In the genomic region with DNA sequence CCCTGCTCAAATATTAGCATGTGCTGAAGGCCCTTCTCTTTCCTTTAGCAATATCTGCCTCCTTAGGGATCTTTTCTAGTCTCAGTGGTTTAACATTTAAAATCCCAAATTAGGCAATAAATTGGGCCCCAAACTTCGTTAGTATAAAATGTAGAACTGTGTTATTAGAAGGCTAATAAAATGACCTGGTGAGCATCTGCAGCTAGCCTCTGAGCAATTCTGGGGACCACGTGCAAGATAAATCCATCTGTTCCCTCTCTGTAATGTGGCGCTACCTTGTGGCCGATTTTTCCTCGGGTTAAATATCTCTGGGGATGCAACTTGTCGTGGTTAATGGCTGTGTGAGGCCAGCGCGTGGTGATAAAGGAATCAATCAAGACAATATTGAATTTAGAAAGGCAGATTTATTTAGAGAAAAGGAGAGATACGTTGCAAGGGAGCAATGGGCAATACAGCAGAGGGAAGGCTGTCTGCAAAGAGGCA, we compare ENCODE assay signal across 11 cellular contexts. TPM values are rescaled to one million over a fixed set of nuclear protein-coding genes. Genes with fewer than 3 reads are reported as not detected.
DNase-seq lines count a peak whose midpoint lies in the region; ATAC-seq and TF ChIP-seq lines count a peak whose summit lies in the region.
"Had no signal": no experiment of that assay in that cellular context is flagged by ENCODE, and none has a peak within 500 bp of the region (broad histone marks: within the 10 kb centered on the region; RNA-seq: fewer than 3 reads in every experiment).

No MANE protein-coding gene starts in this region.

- TF ChIP-seq EP300 in esophagus muscularis mucosa (IDR thresholded peaks at IDR 0.05): no peak

- H4K20me1 ChIP-seq in PC-3 (ENCODE audit: low read length): no peaks in the 10 kb centered on the region
- H4K20me1 ChIP-seq: BLaER1 had no signal

- POLR2A ChIA-PET in PC-3 (lab: Charles Lee; ENCODE audit: unreplicated experiment): no interaction called here

- intact Hi-C loops in natural killer cell (cut with micrococcal nuclease): no loop called here
- intact Hi-C loops in PC-3 (cut with micrococcal nuclease): loop anchor here (2.0 kb wide), 2 partner anchors 110 to 210 kb away; no protein-coding TSS in a partner anchor
- intact Hi-C loops in esophagus muscularis mucosa (cut with DNase I): loop anchor here (5.0 to 10.0 kb wide), 2 partner anchors 207 to 354 kb away; no protein-coding TSS in a partner anchor
- intact Hi-C loops in heart right ventricle (cut with DNase I): loop anchor here in 9 of 10 donors (5.0 to 10.0 kb wide), 3 partner anchors 207 to 354 kb away; no protein-coding TSS in a partner anchor

- H3K36me3 ChIP-seq in PC-3 (ENCODE audit: low read depth, low read length): no peaks in the 10 kb centered on the region
- H3K36me3 ChIP-seq in esophagus muscularis mucosa: no peaks in the 10 kb centered on the region
- H3K36me3 ChIP-seq in heart right ventricle: no peaks in the 10 kb centered on the region
- H3K36me3 ChIP-seq: BLaER1, neutrophil had no signal

- no peak for DNase-seq in natural killer cell
- no peak for DNase-seq in natural killer cell treated with Interleukin-12 subunit alpha and Interleukin-12 subunit beta and Interleukin-15 and Interleukin-18, amount 100 ng/mL, for 72 hours (ENCODE audit: low spot score)
- peak; percentile 39 for DNase-seq in PC-3
- peak; percentile 57 for DNase-seq in esophagus muscularis mucosa (ENCODE audit: extremely low spot score)
- no peak for DNase-seq in heart right ventricle

- H3K79me2 ChIP-seq in PC-3 (ENCODE audit: low read length): no peaks in the 10 kb centered on the region

- H3K9ac ChIP-seq in PC-3 (ENCODE audit: low read length): no peak overlapping the region
- H3K9ac ChIP-seq: BLaER1 had no signal

- TF ChIP-seq CTCF in natural killer cell (IDR thresholded peaks at IDR 0.05) (peak; percentile 35), PC-3 (conservative IDR thresholded peaks at IDR 0.05; ENCODE audit: low read depth, low read length) (peak; percentile 44; the same call in 1 of the 2 replicates), esophagus muscularis mucosa (IDR thresholded peaks at IDR 0.05) (peak in 1 of 3 experiments; percentile 6), heart right ventricle (IDR thresholded peaks at IDR 0.05) (peak in 2 of 9 donors; percentile 18 to 26)

- H3K27me3 ChIP-seq in PC-3 (ENCODE audit: low read length) (no peaks in the 10 kb centered on the region), esophagus muscularis mucosa (peaks cover 0 to 6% (median 0%) of the 10 kb centered on the region in 4 donors), heart right ventricle (peaks cover 0 to 25% (median 13%) of the 10 kb centered on the region in 7 donors)
- H3K27me3 ChIP-seq: BLaER1, neutrophil had no signal

- H3K27ac ChIP-seq in PC-3 (ENCODE audit: low read length) (peak overlapping the region; percentile 59; the same call in 1 of the 2 replicates), esophagus muscularis mucosa (replicated peaks in 1 of 4) (no peak overlapping the region), heart right ventricle (no peak overlapping the region)
- H3K27ac ChIP-seq: BLaER1, neutrophil had no signal

- H3K9me3 Mint-ChIP-seq in natural killer cell: no peaks in the 10 kb centered on the region
- H3K9me3 Mint-ChIP-seq in natural killer cell treated with Interleukin-12 subunit alpha and Interleukin-12 subunit beta and Interleukin-15 and Interleukin-18, amount 100 ng/mL, for 72 hours: no peaks in the 10 kb centered on the region

- TF ChIP-seq POLR2A in esophagus muscularis mucosa (IDR thresholded peaks at IDR 0.05; ENCODE audit: low read depth): no peak

- no peak overlapping the region for H3K4me3 ChIP-seq in PC-3 (ENCODE audit: low read length)
- H3K4me3 ChIP-seq in esophagus muscularis mucosa: no peak overlapping the region
- no peak overlapping the region for H3K4me3 ChIP-seq in heart right ventricle
- H3K4me3 ChIP-seq: BLaER1 had no signal

- 60% methylated on average over 9 of the region's 9 CpGs for WGBS in esophagus muscularis mucosa
- WGBS in heart right ventricle, 2 donors: 52 to 57% methylated on average over 9 of the region's 9 CpGs

- H3K4me3 Mint-ChIP-seq in natural killer cell: no peak overlapping the region
- H3K4me3 Mint-ChIP-seq in natural killer cell treated with Interleukin-12 subunit alpha and Interleukin-12 subunit beta and Interleukin-15 and Interleukin-18, amount 100 ng/mL, for 72 hours: no peak overlapping the region

- peak overlapping the region; percentile 59; the same call in 1 of the 2 replicates for H2AFZ ChIP-seq in PC-3 (ENCODE audit: low read length)

- H3K4me1 ChIP-seq in PC-3 (ENCODE audit: insufficient read depth, low read length) (peaks cover 12% of the 10 kb centered on the region), esophagus muscularis mucosa (no peaks in the 10 kb centered on the region), heart right ventricle (no peaks in the 10 kb centered on the region)

- H3K9me3 ChIP-seq in PC-3 (ENCODE audit: low read length) (no peaks in the 10 kb centered on the region), esophagus muscularis mucosa (no peaks in the 10 kb centered on the region), heart right ventricle (no peaks in the 10 kb centered on the region)
- H3K9me3 ChIP-seq: BLaER1, neutrophil had no signal

- H3K4me1 Mint-ChIP-seq in natural killer cell: no peaks in the 10 kb centered on the region
- H3K4me1 Mint-ChIP-seq in natural killer cell treated with Interleukin-12 subunit alpha and Interleukin-12 subunit beta and Interleukin-15 and Interleukin-18, amount 100 ng/mL, for 72 hours (ENCODE audit: low read depth in 2 of 2): no peaks in the 10 kb centered on the region

- H3F3A ChIP-seq in PC-3 (ENCODE audit: low read length, unreplicated experiment): no peaks in the 10 kb centered on the region

- no TSS peak for BruUV-seq in PC-3 (replicated peaks; lab: Mats Ljungman, UMichigan)

- H3K9me2 ChIP-seq in PC-3 (replicated peaks; ENCODE audit: low read length): no peaks in the 10 kb centered on the region

- peak overlapping the region; percentile 64; the same call in 1 of the 2 replicates for H3K4me2 ChIP-seq in PC-3 (ENCODE audit: low read length)
- H3K4me2 ChIP-seq: BLaER1 had no signal

- H3K27me3 Mint-ChIP-seq in natural killer cell (ENCODE audit: low read depth in 2 of 2): peaks cover 6 to 7% of the 10 kb centered on the region in 2 donors
- H3K27me3 Mint-ChIP-seq in natural killer cell treated with Interleukin-12 subunit alpha and Interleukin-12 subunit beta and Interleukin-15 and Interleukin-18, amount 100 ng/mL, for 72 hours: peaks cover 7 to 10% of the 10 kb centered on the region in 2 donors

- CTCF ChIA-PET in PC-3 (lab: Charles Lee): interaction anchor here (0.5 to 1.0 kb wide), 7 partner anchors 11 to 234 kb away, joined by 3 to 12 read pairs (median 4); no protein-coding TSS in a partner anchor

- no peaks in the 10 kb centered on the region for H3K36me3 Mint-ChIP-seq in natural killer cell
- H3K36me3 Mint-ChIP-seq in natural killer cell treated with Interleukin-12 subunit alpha and Interleukin-12 subunit beta and Interleukin-15 and Interleukin-18, amount 100 ng/mL, for 72 hours: no peaks in the 10 kb centered on the region

- no peak for ATAC-seq in natural killer cell
- no peak for ATAC-seq in natural killer cell treated with Interleukin-12 subunit alpha and Interleukin-12 subunit beta and Interleukin-15 and Interleukin-18, amount 100 ng/mL, for 72 hours
- ATAC-seq in PC-3: peak; percentile 30; the same call in 1 of the 2 replicates
- ATAC-seq in GM18517 (IDR thresholded peaks at IDR 0.05; ENCODE audit: unreplicated experiment): no peak
- ATAC-seq in GM19351 (IDR thresholded peaks at IDR 0.05; ENCODE audit: unreplicated experiment): no peak
- ATAC-seq in heart right ventricle: no peak
- no peak for ATAC-seq in GM18867 (IDR thresholded peaks at IDR 0.05; ENCODE audit: unreplicated experiment)

- H3K27ac Mint-ChIP-seq in natural killer cell: no peak overlapping the region
- H3K27ac Mint-ChIP-seq in natural killer cell treated with Interleukin-12 subunit alpha and Interleukin-12 subunit beta and Interleukin-15 and Interleukin-18, amount 100 ng/mL, for 72 hours: no peak overlapping the region

RNA-seq across cellular contexts. Expression of a gene that starts 18.7 kb away (rescaled TPM):
- total RNA-seq in natural killer cell (not detected), PC-3 (2014; rRNA removed) (0.62 TPM in 1 of 2 replicates, not detected in the other), esophagus muscularis mucosa (not detected), heart right ventricle (not detected)
- not detected for total RNA-seq in natural killer cell treated with Interleukin-12 subunit alpha and Interleukin-12 subunit beta and Interleukin-15 and Interleukin-18, amount 100 ng/mL, for 72 hours
- polyA plus RNA-seq in heart right ventricle: not detected
- polyA plus RNA-seq: adipose tissue had no signal

RNA-seq across cellular contexts. Expression of a gene that starts 46.1 kb away (rescaled TPM):
- total RNA-seq in natural killer cell (not detected), PC-3 (2014; rRNA removed) (not detected in 2 replicates), esophagus muscularis mucosa (not detected), heart right ventricle (not detected)
- total RNA-seq in natural killer cell treated with Interleukin-12 subunit alpha and Interleukin-12 subunit beta and Interleukin-15 and Interleukin-18, amount 100 ng/mL, for 72 hours: not detected
- polyA plus RNA-seq in heart right ventricle: not detected

RNA-seq across cellular contexts. Expression of a gene that starts 48.2 kb away (rescaled TPM):
- total RNA-seq in natural killer cell (not detected), PC-3 (2014; rRNA removed) (1.6 and 2.6 TPM in 2 replicates), esophagus muscularis mucosa (not detected), heart right ventricle (not detected)
- total RNA-seq in natural killer cell treated with Interleukin-12 subunit alpha and Interleukin-12 subunit beta and Interleukin-15 and Interleukin-18, amount 100 ng/mL, for 72 hours: not detected
- not detected for polyA plus RNA-seq in heart right ventricle
- polyA plus RNA-seq: adipose tissue had no signal

Comparison
In these comparisons a context has a peak if more than half of its experiments do, and no peak if none do; other contexts are left out.
1. DNase-seq: peak in PC-3 (single experiment) and esophagus muscularis mucosa (single experiment); none in natural killer cell (single experiment), natural killer cell treated with Interleukin-12 subunit alpha and Interleukin-12 subunit beta and Interleukin-15 and Interleukin-18, amount 100 ng/mL, for 72 hours (single experiment) and heart right ventricle (0 of 2).